ENCODE assay signal across 9 cellular contexts in the genomic region with DNA sequence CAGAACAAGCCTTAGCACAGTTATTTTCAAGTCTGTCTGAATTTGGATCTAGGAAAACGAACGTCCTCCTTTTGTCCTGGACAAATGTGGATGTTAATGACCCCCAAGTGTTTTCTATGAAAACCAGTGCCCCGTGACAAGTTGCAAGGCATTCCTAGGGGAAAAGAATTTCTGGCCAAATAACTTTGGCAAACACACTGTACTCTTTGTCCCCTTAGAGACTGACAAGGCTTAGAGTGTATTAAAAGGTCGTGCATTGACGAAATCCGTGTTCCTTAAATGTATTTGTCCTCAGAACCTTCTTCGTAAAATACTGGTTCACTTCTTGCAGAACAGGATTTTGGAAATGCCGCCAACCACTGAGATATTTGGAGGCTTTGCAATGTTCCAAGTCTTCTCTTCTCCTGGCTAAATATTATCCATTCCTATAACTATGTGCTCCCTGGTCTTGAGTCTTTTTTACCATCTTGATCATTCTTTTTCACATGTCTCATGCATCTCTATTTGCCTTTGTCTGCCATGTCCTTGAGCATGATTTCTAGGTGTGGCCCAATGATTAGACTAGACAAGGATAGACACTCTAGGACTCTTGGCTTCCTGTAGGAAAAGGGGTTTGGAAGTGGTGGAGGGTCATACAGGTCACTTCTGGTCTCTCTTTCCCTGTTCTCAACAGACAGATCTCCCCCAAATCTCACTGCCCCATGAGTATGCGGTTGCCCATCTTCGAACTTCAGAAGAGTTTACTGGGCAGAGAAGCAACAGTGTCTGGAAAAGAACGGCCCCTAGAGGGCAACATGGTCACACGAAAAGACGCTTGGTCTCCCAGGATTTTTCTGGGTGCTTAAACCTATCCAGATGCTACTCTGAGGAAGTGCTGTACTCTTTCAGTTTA.
DNase-seq lines count a peak whose midpoint lies in the region; ATAC-seq and TF ChIP-seq lines count a peak whose summit lies in the region.
"Had no signal": no experiment of that assay in that cellular context is flagged by ENCODE, and none has a peak within 500 bp of the region (broad histone marks: within the 10 kb centered on the region; RNA-seq: fewer than 3 reads in every experiment).

No MANE protein-coding gene starts in this region.

- H3K79me2 ChIP-seq in hepatocyte: no peaks in the 10 kb centered on the region

- no peaks in the 10 kb centered on the region for H3K36me3 Mint-ChIP-seq in activated naive CD8-positive, alpha-beta T cell treated with anti-CD3 and anti-CD28 coated beads, Interleukin-2, amount 50 U/mL, for 24 hours (ENCODE audit: low read depth)

- TF ChIP-seq CTCF in hepatocyte (IDR thresholded peaks at IDR 0.05; ENCODE audit: poor library complexity): peak; percentile 90

- no peaks in the 10 kb centered on the region for H3K9me3 ChIP-seq in hepatocyte (ENCODE audit: low read depth)

- H3K27me3 ChIP-seq in hepatocyte: no peaks in the 10 kb centered on the region

- H3K4me3 ChIP-seq in hepatocyte: no peak overlapping the region
- H3K4me3 ChIP-seq: skin epidermis had no signal

- H3K36me3 ChIP-seq in hepatocyte (replicated peaks; ENCODE audit: insufficient read depth, low read depth): no peaks in the 10 kb centered on the region

- no peaks in the 10 kb centered on the region for H3K4me1 Mint-ChIP-seq in activated naive CD8-positive, alpha-beta T cell treated with anti-CD3 and anti-CD28 coated beads, Interleukin-2, amount 50 U/mL, for 24 hours

- no peaks in the 10 kb centered on the region for H4K20me1 ChIP-seq in hepatocyte (ENCODE audit: insufficient read depth, poor library complexity, severe bottlenecking)

- no peaks in the 10 kb centered on the region for H3K27me3 Mint-ChIP-seq in activated naive CD8-positive, alpha-beta T cell treated with anti-CD3 and anti-CD28 coated beads, Interleukin-2, amount 50 U/mL, for 24 hours

- DNase-seq in D341Med (ENCODE audit: low spot score): peak; percentile 54
- DNase-seq in NOMO-1 (lab: John Stamatoyannopoulos, UW; ENCODE audit: unreplicated experiment in 2 of 2): peak; percentile 58 to 61
- peak; percentile 47 for DNase-seq in activated naive CD8-positive, alpha-beta T cell treated with anti-CD3 and anti-CD28 coated beads, Interleukin-2, amount 50 U/mL, for 24 hours
- peak; percentile 76 for DNase-seq in hepatocyte (ENCODE audit: low spot score)
- peak in 2 of 3 donors; percentile 21 to 32 for DNase-seq in stimulated activated CD4-positive, alpha-beta T cell treated with anti-CD3 and anti-CD28 coated beads, Interleukin-12 subunit alpha, Interleukin-12 subunit beta, amount 100 ng/mL, for 48 hours (ENCODE audit: low read depth in 2 of 3, low spot score in 1 of 3)
- DNase-seq in NCI-H1694 (lab: John Stamatoyannopoulos, UW): no peak

- no peaks in the 10 kb centered on the region for H3K9me3 Mint-ChIP-seq in activated naive CD8-positive, alpha-beta T cell treated with anti-CD3 and anti-CD28 coated beads, Interleukin-2, amount 50 U/mL, for 24 hours

- 43% methylated on average over 13 of the region's 13 CpGs for WGBS in hepatocyte (ENCODE audit: low lambda C conversion rate, missing lambda C conversion rate)

- no peaks in the 10 kb centered on the region for H3K4me1 ChIP-seq in hepatocyte (ENCODE audit: insufficient read depth)

- H2AFZ ChIP-seq in hepatocyte: no peak overlapping the region

- H3K27ac Mint-ChIP-seq in activated naive CD8-positive, alpha-beta T cell treated with anti-CD3 and anti-CD28 coated beads, Interleukin-2, amount 50 U/mL, for 24 hours: no peak overlapping the region

- no peaks in the 10 kb centered on the region for H3K9me2 ChIP-seq in hepatocyte (replicated peaks; ENCODE audit: insufficient read depth)

- H3K27ac ChIP-seq in hepatocyte: no peak overlapping the region
- H3K27ac ChIP-seq: skin epidermis had no signal

- H3K4me3 Mint-ChIP-seq in activated naive CD8-positive, alpha-beta T cell treated with anti-CD3 and anti-CD28 coated beads, Interleukin-2, amount 50 U/mL, for 24 hours: no peak overlapping the region

- no peak overlapping the region for H3K4me2 ChIP-seq in hepatocyte

- ATAC-seq in GM19372 (IDR thresholded peaks at IDR 0.05; ENCODE audit: low read depth, unreplicated experiment): peak; percentile 78
- peak; percentile 81 for ATAC-seq in HG03342 (IDR thresholded peaks at IDR 0.05; ENCODE audit: unreplicated experiment)
- peak; percentile 57 for ATAC-seq in activated naive CD8-positive, alpha-beta T cell treated with anti-CD3 and anti-CD28 coated beads, Interleukin-2, amount 50 U/mL, for 24 hours
